7 cellular contexts compared by ENCODE assay signal in genomic region chr5:36877667-36878420, GRCh38. TPM values are rescaled to one million over a fixed set of nuclear protein-coding genes. Genes with fewer than 3 reads are reported as not detected.
A peak's percentile ranks its signal among the peaks of the same experiment; 100 is the strongest.
DNase-seq lines count a peak whose midpoint lies in the region; TF ChIP-seq lines count a peak whose summit lies in the region.

No MANE protein-coding gene starts in this region.

- H3K9me3 Mint-ChIP-seq in endodermal cell (no peaks in the 10 kb centered on the region), nephron (no peaks in the 10 kb centered on the region)

- DNase-seq in EL (peak; percentile 48), SHP77 (lab: John Stamatoyannopoulos, UW) (peak; percentile 15 to 20), endodermal cell (no peak), T1000 (lab: John Stamatoyannopoulos, UW) (no peak), AG08395 (ENCODE audit: low spot score) (no peak)

- H3K27ac ChIP-seq in HUES48 (ENCODE audit: low read depth, low read length) (peak overlapping the region; percentile 98), endodermal cell (ENCODE audit: low read depth, low read length) (peak overlapping the region; percentile 85)

- H3K9ac ChIP-seq in HUES48 (ENCODE audit: low read depth, low read length) = peak overlapping the region; percentile 76
- H3K9ac ChIP-seq in endodermal cell (ENCODE audit: extremely low read depth, low read length, poor library complexity, severe bottlenecking) = peak overlapping the region; percentile 91

- no peaks in the 10 kb centered on the region for H3K27me3 ChIP-seq in HUES48 (ENCODE audit: control insufficient read depth, insufficient read depth, low read length)
- no peaks in the 10 kb centered on the region for H3K27me3 ChIP-seq in endodermal cell (ENCODE audit: control insufficient read depth, insufficient read depth, low read length, poor library complexity, severe bottlenecking)

- peak overlapping the region; percentile 96 for H3K27ac Mint-ChIP-seq in endodermal cell
- peak overlapping the region; percentile 81 to 99 (median 98) for H3K27ac Mint-ChIP-seq in nephron

- H3K4me1 ChIP-seq in HUES48 (ENCODE audit: control insufficient read depth, insufficient read depth, low read length) (peaks cover 46% of the 10 kb centered on the region), endodermal cell (ENCODE audit: control insufficient read depth, insufficient read depth, low read length) (peaks cover 6% of the 10 kb centered on the region)

- 2 to 4% methylated on average over 5 to 11 of the region's 12 CpGs for WGBS in endodermal cell (ENCODE audit: insufficient coverage in 1 of 2, insufficient read length in 1 of 2), 2 experiments

- H3K36me3 Mint-ChIP-seq in endodermal cell (ENCODE audit: low read depth) (no peaks in the 10 kb centered on the region), nephron (ENCODE audit: low read depth) (no peaks in the 10 kb centered on the region)

- no peak for TF ChIP-seq CTCF in endodermal cell (conservative IDR thresholded peaks at IDR 0.05)
- no peak for TF ChIP-seq CTCF in nephron (IDR thresholded peaks at IDR 0.05; ENCODE audit: unreplicated experiment in 3 of 3)

- no peaks in the 10 kb centered on the region for H3K36me3 ChIP-seq in HUES48 (ENCODE audit: control insufficient read depth, insufficient read depth, low read length)
- peaks cover 4% of the 10 kb centered on the region for H3K36me3 ChIP-seq in endodermal cell (ENCODE audit: control insufficient read depth, insufficient read depth, low read length)

- H3K4me3 Mint-ChIP-seq in endodermal cell (peak overlapping the region; percentile 82), nephron (peak overlapping the region; percentile 87 to 93 (median 92))

- H3K9me3 ChIP-seq in HUES48 (ENCODE audit: control insufficient read depth, insufficient read depth, low read length) = no peaks in the 10 kb centered on the region
- H3K9me3 ChIP-seq in endodermal cell (ENCODE audit: control insufficient read depth, low read length) = no peaks in the 10 kb centered on the region

- H3K4me1 Mint-ChIP-seq in endodermal cell = peaks cover 28% of the 10 kb centered on the region
- peaks cover 43% of the 10 kb centered on the region for H3K4me1 Mint-ChIP-seq in nephron

- no peaks in the 10 kb centered on the region for H3K27me3 Mint-ChIP-seq in endodermal cell (ENCODE audit: insufficient read depth)
- no peaks in the 10 kb centered on the region for H3K27me3 Mint-ChIP-seq in nephron (ENCODE audit: low read depth)

- H3K4me3 ChIP-seq in HUES48 (ENCODE audit: low read depth, low read length) (peak overlapping the region; percentile 99), endodermal cell (ENCODE audit: low read length) (peak overlapping the region; percentile 95)

RNA-seq across cellular contexts. Expression of gene NIPBL, which starts 1.3 kb away (rescaled TPM):
- 10 to 100 TPM; 63.3 to 65.8 TPM for total RNA-seq in endodermal cell
- 51.1 TPM for polyA plus RNA-seq in endodermal cell (2013, experiment 1 of 2)
- polyA plus RNA-seq in endodermal cell (2013, experiment 2 of 2) = 46.3 TPM

Comparison
In these comparisons a context has a peak if more than half of its experiments do, and no peak if none do; other contexts are left out.
1. DNase-seq: peak in EL (single experiment) and SHP77 (2 of 2); none in endodermal cell (single experiment), T1000 (single experiment) and AG08395 (single experiment).